ENCODE assay signal across 8 cellular contexts in the genomic region with DNA sequence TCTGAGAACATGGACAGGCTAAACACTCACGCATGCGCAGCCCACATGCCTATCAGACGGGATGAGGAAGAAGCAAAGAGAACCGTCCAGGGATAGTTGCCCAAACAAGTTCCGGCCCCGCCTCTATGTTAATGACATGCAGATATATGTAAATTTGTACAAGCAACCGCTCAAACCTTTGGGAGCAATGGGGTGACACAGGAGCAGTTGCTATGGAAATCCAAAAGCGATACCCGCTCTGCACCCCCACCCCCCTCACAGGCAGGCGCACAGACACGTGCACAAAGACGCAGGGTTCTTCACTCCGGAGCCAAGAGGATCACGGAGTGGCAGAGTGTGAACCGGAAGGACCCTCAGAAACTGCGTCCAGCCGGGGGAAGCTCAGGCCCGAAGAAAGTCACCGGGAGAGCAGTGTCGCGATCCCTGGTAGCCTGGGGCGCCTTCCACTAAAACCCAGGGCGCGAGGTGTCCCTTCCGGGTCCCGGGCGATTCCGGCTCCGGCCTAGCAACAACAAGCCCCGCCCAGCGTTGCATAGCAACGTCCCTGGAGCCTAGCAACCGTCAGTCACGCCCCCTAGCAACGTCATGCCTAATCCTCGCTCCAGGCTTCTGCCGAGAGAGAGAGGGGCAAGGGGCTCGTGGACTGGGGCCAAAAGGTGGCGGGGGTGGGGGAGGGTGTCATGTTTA. TPM values are rescaled to one million over a fixed set of nuclear protein-coding genes. Genes with fewer than 3 reads are reported as not detected.
DNase-seq lines count a peak whose midpoint lies in the region; ATAC-seq and TF ChIP-seq lines count a peak whose summit lies in the region.

No MANE protein-coding gene starts in this region.

- H3K4me3 Mint-ChIP-seq in CD14-positive monocyte = peak overlapping the region; percentile 94 to 95
- H3K4me3 Mint-ChIP-seq in activated T-cell treated with anti-CD3 and anti-CD28 coated beads, Interleukin-2, amount 50 U/mL, for 24 hours = peak overlapping the region; percentile 81

- H4K20me1 ChIP-seq in PC-9 (ENCODE audit: insufficient read depth) = no peaks in the 10 kb centered on the region

- peak overlapping the region; percentile 98 to 100 (median 99) for H3K27ac Mint-ChIP-seq in CD14-positive monocyte
- H3K27ac Mint-ChIP-seq in activated T-cell treated with anti-CD3 and anti-CD28 coated beads, Interleukin-2, amount 50 U/mL, for 24 hours = peak overlapping the region; percentile 90

- H3K79me2 ChIP-seq in PC-9 (ENCODE audit: low read depth) = no peaks in the 10 kb centered on the region

- peaks cover 0 to 13% (median 0%) of the 10 kb centered on the region in 3 donors for H3K27me3 Mint-ChIP-seq in CD14-positive monocyte (ENCODE audit: low read depth in 3 of 3)
- no peaks in the 10 kb centered on the region for H3K27me3 Mint-ChIP-seq in activated T-cell treated with anti-CD3 and anti-CD28 coated beads, Interleukin-2, amount 50 U/mL, for 24 hours

- H3F3A ChIP-seq in PC-9 (ENCODE audit: insufficient read depth, low read depth) = peaks cover 20% of the 10 kb centered on the region

- peak overlapping the region; percentile 87 for H2AFZ ChIP-seq in PC-9

- intact Hi-C loops in CD14-positive monocyte (cut with micrococcal nuclease) (loop anchor here (2.0 to 10.0 kb wide), 7 partner anchors 27 to 1069 kb away; a partner anchor contains a TSS), PC-9 (cut with micrococcal nuclease; ENCODE audit: unreplicated experiment) (loop anchor here (2.0 to 10.0 kb wide), 5 partner anchors 73 to 1069 kb away; no protein-coding TSS in a partner anchor)

- no TSS peak for BruUV-seq in PC-9 (replicated peaks; lab: Mats Ljungman, UMichigan)

- peak; percentile 78 for ATAC-seq in GM19397 (IDR thresholded peaks at IDR 0.05; ENCODE audit: unreplicated experiment)
- ATAC-seq in esophagus mucosa = peak; percentile 83

- H3K4me1 ChIP-seq in PC-9 (replicated peaks; ENCODE audit: insufficient read depth) (peaks cover 10% of the 10 kb centered on the region; the same call in 1 of the 2 replicates), muscle layer of colon (ENCODE audit: insufficient read depth, low read length) (peaks cover 9% of the 10 kb centered on the region)

- peak overlapping the region; percentile 65 for H3K4me3 ChIP-seq in PC-9
- H3K4me3 ChIP-seq in muscle layer of colon (ENCODE audit: low read depth in 1 of 2, low read length in 2 of 2) = peak overlapping the region; percentile 55 to 71

- DNase-seq in CD14-positive monocyte (ENCODE audit: low spot score) (peak; percentile 99), HPDE6-E6E7 (ENCODE audit: extremely low spot score) (peak; percentile 87), PC-9 (peak; percentile 87 to 93)
- DNase-seq in activated T-cell treated with anti-CD3 and anti-CD28 coated beads, Interleukin-2, amount 50 U/mL, for 24 hours = peak; percentile 96
- peak; percentile 98 for DNase-seq in stimulated activated CD8-positive, alpha-beta memory T cell treated with anti-CD3 and anti-CD28 coated beads, Interleukin-4, amount 100 ng/mL, for 48 hours

- H3K36me3 Mint-ChIP-seq in CD14-positive monocyte = no peaks in the 10 kb centered on the region
- no peaks in the 10 kb centered on the region for H3K36me3 Mint-ChIP-seq in activated T-cell treated with anti-CD3 and anti-CD28 coated beads, Interleukin-2, amount 50 U/mL, for 24 hours (ENCODE audit: low read depth)

- H3K9ac ChIP-seq in muscle layer of colon (ENCODE audit: low read length) = no peak overlapping the region

- no peaks in the 10 kb centered on the region for H3K9me3 ChIP-seq in PC-9 (ENCODE audit: insufficient read depth, low read depth)
- no peaks in the 10 kb centered on the region for H3K9me3 ChIP-seq in muscle layer of colon (ENCODE audit: low read length)

- CTCF ChIA-PET in PC-9 (lab: Charles Lee) = interaction anchor here (1.1 to 1.5 kb wide), 8 partner anchors 28 to 239 kb away, joined by 5 to 14 read pairs (median 10); no protein-coding TSS in a partner anchor

- no peaks in the 10 kb centered on the region for H3K9me3 Mint-ChIP-seq in CD14-positive monocyte
- H3K9me3 Mint-ChIP-seq in activated T-cell treated with anti-CD3 and anti-CD28 coated beads, Interleukin-2, amount 50 U/mL, for 24 hours = no peaks in the 10 kb centered on the region

- TF ChIP-seq CTCF in CD14-positive monocyte (IDR thresholded peaks at IDR 0.05) (no peak), PC-9 (conservative IDR thresholded peaks at IDR 0.05) (no peak)

- H3K36me3 ChIP-seq in PC-9 (ENCODE audit: low read depth) (no peaks in the 10 kb centered on the region), muscle layer of colon (ENCODE audit: insufficient read depth, low read length) (no peaks in the 10 kb centered on the region)

- H3K4me2 ChIP-seq in PC-9 = peak overlapping the region; percentile 91

- no peaks in the 10 kb centered on the region for H3K9me2 ChIP-seq in PC-9 (ENCODE audit: insufficient read depth)

- H3K4me1 Mint-ChIP-seq in CD14-positive monocyte = peaks cover 8% of the 10 kb centered on the region
- peaks cover 12% of the 10 kb centered on the region for H3K4me1 Mint-ChIP-seq in activated T-cell treated with anti-CD3 and anti-CD28 coated beads, Interleukin-2, amount 50 U/mL, for 24 hours (ENCODE audit: low read depth)

- H3K27ac ChIP-seq in PC-9 = peak overlapping the region; percentile 54
- H3K27ac ChIP-seq in muscle layer of colon (ENCODE audit: low read depth, low read length) = peak overlapping the region; percentile 52

- H3K27me3 ChIP-seq in PC-9 (ENCODE audit: insufficient read depth, low read depth) (no peaks in the 10 kb centered on the region), muscle layer of colon (ENCODE audit: control insufficient read depth in 1 of 2, insufficient read depth in 2 of 2, low read length in 2 of 2) (no peaks in the 10 kb centered on the region)

- POLR2A ChIA-PET in PC-9 (lab: Charles Lee; ENCODE audit: unreplicated experiment) = interaction anchor here (0.5 to 0.7 kb wide), 4 partner anchors 75 to 345 kb away, joined by 3 to 5 read pairs (median 4); no protein-coding TSS in a partner anchor

RNA-seq across cellular contexts. Expression of a gene that starts 24.1 kb away (rescaled TPM):
- not detected for polyA plus RNA-seq in CD14-positive monocyte
- total RNA-seq in PC-9 (2021) (15.6 and 28.5 TPM in 2 replicates), esophagus mucosa (0.24 TPM)

RNA-seq across cellular contexts. Expression of a gene that starts 27.5 kb away (rescaled TPM):
- polyA plus RNA-seq in CD14-positive monocyte = not detected
- total RNA-seq in PC-9 (2021) (10.2 and 14.6 TPM in 2 replicates), esophagus mucosa (0.68 TPM)

Comparison
In these comparisons a context has a peak if more than half of its experiments do, and no peak if none do; other contexts are left out.
1. Peak in every context shown above with its lines: DNase-seq, ATAC-seq, H3K4me3 ChIP-seq and H3K27ac ChIP-seq.
2. RNA of a gene that starts 24.1 kb away (total RNA-seq): 15.6 to 28.5 TPM in PC-9; 0.24 TPM in esophagus mucosa (single experiment); every median in the first group is over 10 times any median in the second.